13 cellular contexts compared by ENCODE assay signal in the genomic region with DNA sequence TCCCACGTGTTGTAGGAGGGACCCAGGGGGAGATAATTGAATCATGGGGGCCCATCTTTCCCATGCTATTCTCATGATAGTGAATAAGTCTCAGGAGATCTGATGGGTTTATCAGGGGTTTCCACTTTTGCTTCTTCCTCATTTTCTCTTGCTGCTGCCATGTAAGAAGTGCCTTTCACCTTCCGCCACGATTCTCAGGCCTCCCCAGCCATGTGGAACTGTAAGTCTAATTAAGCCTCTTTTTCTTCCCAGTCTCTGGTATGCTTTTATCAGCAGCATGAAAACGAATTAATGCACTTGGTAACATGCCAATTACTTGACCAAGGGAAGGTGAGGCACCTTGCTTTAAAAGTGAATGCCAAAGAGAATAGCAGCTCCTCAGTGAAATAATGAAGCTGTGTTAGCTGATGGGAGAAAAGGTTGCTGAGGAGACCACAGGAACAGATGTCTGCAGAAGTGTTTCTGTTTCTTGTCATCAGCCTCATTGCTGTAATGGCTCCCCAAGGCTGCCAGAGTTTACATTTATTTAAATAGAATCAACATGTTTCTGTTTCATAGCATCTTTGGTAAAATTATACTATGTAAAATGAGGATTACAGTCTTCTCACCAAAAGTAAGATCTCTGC.
DNase-seq lines count a peak whose midpoint lies in the region; ATAC-seq and TF ChIP-seq lines count a peak whose summit lies in the region.
"Had no signal": no experiment of that assay in that cellular context is flagged by ENCODE, and none has a peak within 500 bp of the region (broad histone marks: within the 10 kb centered on the region; RNA-seq: fewer than 3 reads in every experiment).

No MANE protein-coding gene starts in this region.

- H3K27me3 ChIP-seq in adrenal gland (no peaks in the 10 kb centered on the region), ovary (no peaks in the 10 kb centered on the region)

- no peak for TF ChIP-seq POLR2A in adrenal gland (IDR thresholded peaks at IDR 0.05)
- no peak for TF ChIP-seq POLR2A in ovary (IDR thresholded peaks at IDR 0.05)

- TF ChIP-seq CTCF in adrenal gland (IDR thresholded peaks at IDR 0.05), result no peak
- TF ChIP-seq CTCF in ovary (IDR thresholded peaks at IDR 0.05), result no peak

- peak; percentile 72 for ATAC-seq in GM21529 (IDR thresholded peaks at IDR 0.05; ENCODE audit: unreplicated experiment)
- ATAC-seq in T-helper 17 cell, result no peak
- no peak for ATAC-seq in naive thymus-derived CD8-positive, alpha-beta T cell
- ATAC-seq: A549 had no signal

- no peaks in the 10 kb centered on the region for H3K36me3 Mint-ChIP-seq in T-helper 17 cell (ENCODE audit: low read depth)
- H3K36me3 Mint-ChIP-seq in naive thymus-derived CD8-positive, alpha-beta T cell, result peaks cover 0 to 2% (median 0%) of the 10 kb centered on the region in 3 donors

- TF ChIP-seq EP300 in ovary (IDR thresholded peaks at IDR 0.05), result no peak

- no peak overlapping the region for H3K4me3 ChIP-seq in adrenal gland
- no peak overlapping the region for H3K4me3 ChIP-seq in ovary
- H3K4me3 ChIP-seq: A549, skin epidermis had no signal

- H3K4me1 ChIP-seq in adrenal gland (replicated peaks in 1 of 2) (peaks cover 0 to 6% of the 10 kb centered on the region in 2 donors), ovary (ENCODE audit: insufficient read depth) (no peaks in the 10 kb centered on the region)

- H3K9me3 ChIP-seq in T-helper 17 cell (ENCODE audit: control insufficient read depth, low read length, poor library complexity, severe bottlenecking) (no peaks in the 10 kb centered on the region), adrenal gland (replicated peaks in 1 of 3) (no peaks in the 10 kb centered on the region), ovary (no peaks in the 10 kb centered on the region)
- H3K9me3 ChIP-seq: A549 had no signal

- peak overlapping the region; percentile 98 for H3K27ac Mint-ChIP-seq in T-helper 17 cell
- H3K27ac Mint-ChIP-seq in naive thymus-derived CD8-positive, alpha-beta T cell, result peak overlapping the region; percentile 82 to 100 (median 92)

- H3K4me1 Mint-ChIP-seq in T-helper 17 cell, result peaks cover 40% of the 10 kb centered on the region
- peaks cover 36 to 71% (median 67%) of the 10 kb centered on the region in 4 donors for H3K4me1 Mint-ChIP-seq in naive thymus-derived CD8-positive, alpha-beta T cell

- peaks cover 0 to 3% (median 0%) of the 10 kb centered on the region in 9 donors for H3K9me3 Mint-ChIP-seq in naive thymus-derived CD8-positive, alpha-beta T cell

- no peaks in the 10 kb centered on the region for H3K36me3 ChIP-seq in adrenal gland (replicated peaks in 1 of 2)
- H3K36me3 ChIP-seq in ovary, result no peaks in the 10 kb centered on the region

- H3K4me3 Mint-ChIP-seq in T-helper 17 cell, result peak overlapping the region; percentile 7
- H3K4me3 Mint-ChIP-seq in naive thymus-derived CD8-positive, alpha-beta T cell, result peak overlapping the region; percentile 46 to 80 (median 72)

- DNase-seq in SIG-M5 treated with dmso at 0.1 percent for 504 hours (lab: John Stamatoyannopoulos, UW; ENCODE audit: unreplicated experiment) (peak; percentile 47), SIG-M5 (lab: John Stamatoyannopoulos, UW) (no peak), T-helper 17 cell (no peak), iPS-NIHi11 (ENCODE audit: low spot score) (no peak), adrenal gland (no peak), ovary (no peak)
- peak in 1 of 10 donors; percentile 12 for DNase-seq in naive thymus-derived CD8-positive, alpha-beta T cell
- DNase-seq: erythroblast, GOT3, NCI-H524 treated with DMSO at 0.1 percent for 48 hours had no signal

- 54 to 72% (median 59%) methylated on average over 4 of the region's 4 CpGs for WGBS in adrenal gland, 4 donors
- 52 to 57% (median 55%) methylated on average over 4 of the region's 4 CpGs for WGBS in ovary, 3 donors

- H3K27ac ChIP-seq in adrenal gland (no peak overlapping the region), ovary (no peak overlapping the region)
- H3K27ac ChIP-seq: A549 had no signal

- no peaks in the 10 kb centered on the region for H3K27me3 Mint-ChIP-seq in T-helper 17 cell
- H3K27me3 Mint-ChIP-seq in naive thymus-derived CD8-positive, alpha-beta T cell, result no peaks in the 10 kb centered on the region

- intact Hi-C loops in adrenal gland (cut with DNase I), result no loop called here
- intact Hi-C loops in ovary (cut with DNase I), result no loop called here

- POLR2A ChIA-PET in naive thymus-derived CD8-positive, alpha-beta T cell (lab: Charles Lee), result interaction anchor here (0.6 to 2.3 kb wide), 8 partner anchors 9 to 107 kb away, joined by 3 to 11 read pairs (median 6); a partner anchor contains a TSS
